16 cellular contexts compared by ENCODE assay signal in genomic region chr6:112563368-112563767, GRCh38.
A peak's percentile ranks its signal among the peaks of the same experiment; 100 is the strongest.
DNase-seq lines count a peak whose midpoint lies in the region; ATAC-seq, FAIRE-seq and TF ChIP-seq lines count a peak whose summit lies in the region.
"Had no signal": no experiment of that assay in that cellular context is flagged by ENCODE, and none has a peak within 500 bp of the region (broad histone marks: within the 10 kb centered on the region; RNA-seq: fewer than 3 reads in every experiment).

No MANE protein-coding gene starts in this region.

- peak; percentile 19 for DNase-seq in GM23248
- DNase-seq in RCC 7860 (ENCODE audit: low spot score): peak; percentile 63
- peak; percentile 22 for DNase-seq in fibroblast of the aortic adventitia (ENCODE audit: low read depth)
- DNase-seq in omental fat pad (ENCODE audit: low spot score): no peak
- DNase-seq in amygdala (lab: John Stamatoyannopoulos, UW): no peak
- DNase-seq in natural killer cell treated with Interleukin-12 subunit alpha and Interleukin-12 subunit beta and Interleukin-15 and Interleukin-18, amount 100 ng/mL, for 72 hours (ENCODE audit: low spot score): no peak
- DNase-seq in frontal cortex (ENCODE audit: low spot score in 2 of 2): no peak
- DNase-seq: DMS 273 treated with DMSO at 0.1 percent for 48 hours, hippocampal formation, NCI-H1436 treated with DMSO at 0.1 percent for 48 hours, posterior cingulate gyrus, transverse colon had no signal

- H3K27ac Mint-ChIP-seq in natural killer cell treated with Interleukin-12 subunit alpha and Interleukin-12 subunit beta and Interleukin-15 and Interleukin-18, amount 100 ng/mL, for 72 hours: no peak overlapping the region

- peak overlapping the region; percentile 20; the same call in 1 of the 2 replicates for H2AFZ ChIP-seq in GM23248

- H4K20me1 ChIP-seq in GM23248 (ENCODE audit: insufficient read depth): no peaks in the 10 kb centered on the region

- no peaks in the 10 kb centered on the region for H3K36me3 ChIP-seq in GM23248 (ENCODE audit: low read depth)
- H3K36me3 ChIP-seq: transverse colon had no signal

- H3K79me2 ChIP-seq in GM23248 (ENCODE audit: insufficient read depth): no peaks in the 10 kb centered on the region

- no peak overlapping the region for H3K27ac ChIP-seq in GM23248
- H3K27ac ChIP-seq: coronary artery, transverse colon, VCaP had no signal

- ATAC-seq in omental fat pad (ENCODE audit: low FRiP score) (peak; percentile 17), esophagus mucosa (no peak)
- no peak for ATAC-seq in natural killer cell treated with Interleukin-12 subunit alpha and Interleukin-12 subunit beta and Interleukin-15 and Interleukin-18, amount 100 ng/mL, for 72 hours

- in situ Hi-C loops in GM23248 (cut with MboI): no loop called here

- H3K9ac ChIP-seq in GM23248: no peak overlapping the region

- TF ChIP-seq CTCF in fibroblast of the aortic adventitia (IDR thresholded peaks at IDR 0.05; ENCODE audit: insufficient read depth, low read length) (no peak), omental fat pad (IDR thresholded peaks at IDR 0.05) (no peak)

- 65 to 70% methylated on average over 3 of the region's 3 CpGs for WGBS in GM23248 (ENCODE audit: low coverage in 1 of 2, low lambda C conversion rate in 2 of 2, missing lambda C conversion rate in 2 of 2), 2 experiments

- no peaks in the 10 kb centered on the region for H3K36me3 Mint-ChIP-seq in natural killer cell treated with Interleukin-12 subunit alpha and Interleukin-12 subunit beta and Interleukin-15 and Interleukin-18, amount 100 ng/mL, for 72 hours

- no peaks in the 10 kb centered on the region for H3K9me2 ChIP-seq in GM23248 (ENCODE audit: insufficient read depth)

- no peaks in the 10 kb centered on the region for H3K9me3 ChIP-seq in GM23248 (ENCODE audit: low read depth)
- H3K9me3 ChIP-seq: transverse colon had no signal

- H3F3A ChIP-seq in GM23248 (ENCODE audit: insufficient read depth): no peaks in the 10 kb centered on the region

- peak; percentile 25 for FAIRE-seq in RCC 7860 (lab: Jason Lieb, UNC)
- FAIRE-seq in frontal cortex (lab: Jason Lieb, UNC): no peak
- FAIRE-seq: GM18507 had no signal

- H3K9me3 Mint-ChIP-seq in natural killer cell treated with Interleukin-12 subunit alpha and Interleukin-12 subunit beta and Interleukin-15 and Interleukin-18, amount 100 ng/mL, for 72 hours: peaks cover 11% of the 10 kb centered on the region

- H3K27me3 ChIP-seq in GM23248 (replicated peaks; ENCODE audit: insufficient read depth): no peaks in the 10 kb centered on the region
- H3K27me3 ChIP-seq: transverse colon had no signal

- H3K4me1 Mint-ChIP-seq in natural killer cell treated with Interleukin-12 subunit alpha and Interleukin-12 subunit beta and Interleukin-15 and Interleukin-18, amount 100 ng/mL, for 72 hours (ENCODE audit: low read depth in 2 of 2): no peaks in the 10 kb centered on the region

- H3K4me2 ChIP-seq in GM23248 (ENCODE audit: unreplicated experiment): no peak overlapping the region

- no peak overlapping the region for H3K4me3 ChIP-seq in GM23248
- no peak overlapping the region for H3K4me3 ChIP-seq in fibroblast of the aortic adventitia (ENCODE audit: low read depth, low read length)
- H3K4me3 ChIP-seq: coronary artery, transverse colon had no signal

- H3K4me3 Mint-ChIP-seq in natural killer cell treated with Interleukin-12 subunit alpha and Interleukin-12 subunit beta and Interleukin-15 and Interleukin-18, amount 100 ng/mL, for 72 hours: no peak overlapping the region

- no peaks in the 10 kb centered on the region for H3K27me3 Mint-ChIP-seq in natural killer cell treated with Interleukin-12 subunit alpha and Interleukin-12 subunit beta and Interleukin-15 and Interleukin-18, amount 100 ng/mL, for 72 hours

- peaks cover 15% of the 10 kb centered on the region for H3K4me1 ChIP-seq in GM23248 (ENCODE audit: insufficient read depth)

Comparison
In these comparisons a context has a peak if more than half of its experiments do, and no peak if none do; other contexts are left out.
1. DNase-seq: peak in GM23248 (single experiment), RCC 7860 (single experiment) and fibroblast of the aortic adventitia (single experiment); none in omental fat pad (single experiment), amygdala (0 of 56), natural killer cell treated with Interleukin-12 subunit alpha and Interleukin-12 subunit beta and Interleukin-15 and Interleukin-18, amount 100 ng/mL, for 72 hours (single experiment) and frontal cortex (0 of 2).